8 cellular contexts compared by ENCODE assay signal in genomic region chr9:33750307-33750838, GRCh38. TPM values are rescaled to one million over a fixed set of nuclear protein-coding genes. Genes with fewer than 3 reads are reported as not detected.
DNase-seq lines count a peak whose midpoint lies in the region; ATAC-seq, FAIRE-seq and TF ChIP-seq lines count a peak whose summit lies in the region.

No MANE protein-coding gene starts in this region.

- H3K4me1 ChIP-seq in ectodermal cell (ENCODE audit: control insufficient read depth, insufficient read depth, low read length), result no peaks in the 10 kb centered on the region

- no peak overlapping the region for H3K27ac ChIP-seq in ectodermal cell (ENCODE audit: insufficient read depth, low read depth, low read length, poor library complexity, severe bottlenecking)

- ATAC-seq in GM19324 (IDR thresholded peaks at IDR 0.05; ENCODE audit: low FRiP score, unreplicated experiment), result no peak
- no peak for ATAC-seq in GM18511 (IDR thresholded peaks at IDR 0.05; ENCODE audit: unreplicated experiment)

- H3K36me3 ChIP-seq in ectodermal cell (ENCODE audit: control insufficient read depth, insufficient read depth, low read length), result no peaks in the 10 kb centered on the region

- DNase-seq in COR-L47 (lab: John Stamatoyannopoulos, UW) (peak; percentile 2), NCI-H526 treated with DMSO at 0.1 percent for 48 hours (lab: John Stamatoyannopoulos, UW) (peak; percentile 41), mucosa of gallbladder (ENCODE audit: low spot score) (peak; percentile 14), GM12892 (ENCODE audit: insufficient read length) (no peak), urothelium cell line (ENCODE audit: low spot score) (no peak)

- no peak for TF ChIP-seq POLR2A in GM12892 (IDR thresholded peaks at IDR 0.05; ENCODE audit: low read depth, low read length)

- peak overlapping the region; percentile 10 for H3K4me3 ChIP-seq in ectodermal cell (ENCODE audit: insufficient read depth, low read depth, low read length)

- peaks cover 45% of the 10 kb centered on the region for H3K27me3 ChIP-seq in ectodermal cell (ENCODE audit: control insufficient read depth, insufficient read depth, low read length, poor library complexity, severe bottlenecking)

- no peak for FAIRE-seq in GM12892 (lab: Jason Lieb, UNC)
- no peak for FAIRE-seq in urothelium cell line (lab: Jason Lieb, UNC)

- WGBS in ectodermal cell, 2 experiments, result 39 to 41% methylated on average over 35 of the region's 35 CpGs

- H3K9me3 ChIP-seq in ectodermal cell (ENCODE audit: control insufficient read depth, low read length), result no peaks in the 10 kb centered on the region

RNA-seq across cellular contexts. Expression of gene PRSS3, which starts 45.0 kb away (rescaled TPM):
- not detected for polyA plus RNA-seq in ectodermal cell (2013, experiment 1 of 4)
- polyA plus RNA-seq in ectodermal cell (2013, experiment 2 of 4), result not detected
- polyA plus RNA-seq in ectodermal cell (2013, experiment 3 of 4), result not detected
- polyA plus RNA-seq in ectodermal cell (2013, experiment 4 of 4), result not detected
- 61.2 TPM for total RNA-seq in mucosa of gallbladder
- not detected for polyA plus RNA-seq in GM12892 (2012; ENCODE audit: missing spikeins)

Comparison
In these comparisons a context has a peak if more than half of its experiments do, and no peak if none do; other contexts are left out.
1. DNase-seq: peak in COR-L47 (single experiment), NCI-H526 treated with DMSO at 0.1 percent for 48 hours (single experiment) and mucosa of gallbladder (single experiment); none in GM12892 (single experiment) and urothelium cell line (single experiment).